In the genomic region with DNA sequence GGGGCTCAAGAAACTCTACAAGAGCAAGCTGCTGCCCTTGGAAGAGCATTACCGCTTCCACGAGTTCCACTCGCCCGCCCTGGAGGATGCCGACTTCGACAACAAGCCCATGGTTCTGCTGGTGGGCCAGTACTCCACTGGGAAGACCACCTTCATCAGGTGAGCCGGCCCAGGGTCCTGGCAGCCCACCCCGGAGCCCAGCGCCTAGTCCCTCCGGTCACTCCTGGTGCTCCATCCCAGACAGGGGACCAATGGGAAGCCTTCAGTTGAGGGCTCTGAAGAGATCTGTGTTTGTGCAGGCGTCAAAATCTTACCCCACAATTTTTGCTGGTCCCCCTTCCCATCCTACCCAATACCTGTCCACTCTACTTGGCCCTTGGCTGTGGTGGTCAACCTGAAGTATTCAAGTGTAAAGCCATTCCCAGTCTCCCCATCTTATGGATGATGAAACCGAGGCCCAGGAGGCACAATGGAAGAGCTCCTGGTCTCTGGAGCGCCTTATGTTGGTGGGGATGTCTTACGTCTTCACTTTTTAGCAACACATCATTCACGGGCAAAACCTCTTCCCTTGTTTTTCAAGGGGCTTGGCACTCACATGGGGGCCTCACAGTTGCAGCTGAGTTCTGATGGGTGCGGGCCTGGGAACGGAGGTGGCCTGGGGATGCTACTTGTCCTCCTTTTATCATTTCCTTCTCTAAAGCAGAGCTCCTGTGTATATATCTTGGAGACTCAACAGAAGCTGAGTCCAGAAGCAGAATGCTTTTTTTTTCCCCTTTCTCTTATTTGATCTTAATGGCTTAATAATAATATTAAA, we compare ENCODE assay signal across 9 cellular contexts. TPM values are rescaled to one million over a fixed set of nuclear protein-coding genes. Genes with fewer than 3 reads are reported as not detected.
A peak's percentile ranks its signal among the peaks of the same experiment; 100 is the strongest.
DNase-seq lines count a peak whose midpoint lies in the region; ATAC-seq and TF ChIP-seq lines count a peak whose summit lies in the region.
"Had no signal": no experiment of that assay in that cellular context is flagged by ENCODE, and none has a peak within 500 bp of the region (broad histone marks: within the 10 kb centered on the region; RNA-seq: fewer than 3 reads in every experiment).

No MANE protein-coding gene starts in this region.

- ATAC-seq in activated B cell treated with CpG ODN at 0.5 μM for 24 hours (ENCODE audit: low read depth) (no peak), HG02571 (IDR thresholded peaks at IDR 0.05; ENCODE audit: unreplicated experiment) (no peak)

- peaks cover 91% of the 10 kb centered on the region for H3K4me1 ChIP-seq in left ventricle myocardium inferior
- H3K4me1 ChIP-seq: adrenal gland had no signal

- peak overlapping the region; percentile 85 for H3K4me3 Mint-ChIP-seq in activated B cell treated with CpG ODN at 0.5 μM for 24 hours

- H3K36me3 ChIP-seq in left ventricle myocardium inferior = no peaks in the 10 kb centered on the region
- H3K36me3 ChIP-seq: adrenal gland had no signal

- CTCF ChIA-PET in activated B cell treated with CpG ODN at 0.5 μM for 24 hours (lab: Charles Lee) = interaction anchor here (1.0 to 3.1 kb wide), 3 partner anchors 9 to 21 kb away, joined by 3 to 16 read pairs (median 3); no protein-coding TSS in a partner anchor

- POLR2A ChIA-PET in activated B cell treated with CpG ODN at 0.5 μM for 24 hours (lab: Charles Lee) = interaction anchor here (1.5 to 3.2 kb wide), 7 partner anchors 13 to 1088 kb away, joined by 4 to 37 read pairs (median 13); partner anchors contain the start of gene YPEL5

- no peaks in the 10 kb centered on the region for H3K27me3 ChIP-seq in left ventricle myocardium inferior (ENCODE audit: low read depth)
- H3K27me3 ChIP-seq: adrenal gland had no signal

- no peak for TF ChIP-seq CTCF in GM12864 (IDR thresholded peaks at IDR 0.05; ENCODE audit: low read depth, low read length, missing control alignments)
- no peak for TF ChIP-seq CTCF in activated B cell treated with CpG ODN at 0.5 μM for 24 hours (IDR thresholded peaks at IDR 0.05)
- TF ChIP-seq CTCF in left ventricle myocardium inferior (IDR thresholded peaks at IDR 0.05; ENCODE audit: borderline replicate concordance) = no peak

- intact Hi-C loops in activated B cell treated with CpG ODN at 0.5 μM for 24 hours (cut with micrococcal nuclease) (loop anchor here (10.0 kb wide), 1 partner anchor 940 kb away; no protein-coding TSS in a partner anchor), left ventricle myocardium inferior (cut with micrococcal nuclease) (loop anchor here (10.0 kb wide), 1 partner anchor 90 kb away; no protein-coding TSS in a partner anchor)

- no peak for DNase-seq in GM12864 (ENCODE audit: low read depth)
- no peak for DNase-seq in activated B cell treated with CpG ODN at 0.5 μM for 24 hours
- DNase-seq in left ventricle myocardium inferior = no peak
- DNase-seq in skeletal muscle cell (ENCODE audit: low read depth) = no peak
- DNase-seq in MV-4-11 (lab: John Stamatoyannopoulos, UW) = no peak
- no peak for DNase-seq in SW 1271 (lab: John Stamatoyannopoulos, UW)
- DNase-seq in stimulated activated naive CD4-positive, alpha-beta T cell (lab: John Stamatoyannopoulos, UW) = no peak

- no peaks in the 10 kb centered on the region for H3K9me3 Mint-ChIP-seq in activated B cell treated with CpG ODN at 0.5 μM for 24 hours

- H3K9me3 ChIP-seq in left ventricle myocardium inferior (replicated peaks) = no peaks in the 10 kb centered on the region
- H3K9me3 ChIP-seq: adrenal gland had no signal

- H3K27ac Mint-ChIP-seq in activated B cell treated with CpG ODN at 0.5 μM for 24 hours = peak overlapping the region; percentile 68

- H3K4me3 ChIP-seq in GM12864 (ENCODE audit: low read depth, low read length) = peak overlapping the region; percentile 34; the same call in 1 of the 2 replicates
- peak overlapping the region; percentile 81 for H3K4me3 ChIP-seq in left ventricle myocardium inferior
- H3K4me3 ChIP-seq in skeletal muscle cell (ENCODE audit: low read depth, low read length) = peak overlapping the region; percentile 77

- H3K27ac ChIP-seq in left ventricle myocardium inferior (replicated peaks) = peak overlapping the region; percentile 91

- peaks cover 49% of the 10 kb centered on the region for H3K4me1 Mint-ChIP-seq in activated B cell treated with CpG ODN at 0.5 μM for 24 hours

- H3K36me3 Mint-ChIP-seq in activated B cell treated with CpG ODN at 0.5 μM for 24 hours (ENCODE audit: low read depth) = peaks cover 6% of the 10 kb centered on the region

- no peaks in the 10 kb centered on the region for H3K27me3 Mint-ChIP-seq in activated B cell treated with CpG ODN at 0.5 μM for 24 hours

RNA-seq across cellular contexts. Expression of gene EHD3, which starts 0.9 kb away (rescaled TPM):
- total RNA-seq in activated B cell treated with CpG ODN at 0.5 μM for 24 hours (38.1 and 40.3 TPM in 2 replicates), left ventricle myocardium inferior (29.7 TPM)

RNA-seq across cellular contexts. Expression of gene CAPN14, which starts 17.6 kb away (rescaled TPM):
- total RNA-seq in activated B cell treated with CpG ODN at 0.5 μM for 24 hours = 2.4 and 3.3 TPM in 2 replicates
- total RNA-seq in left ventricle myocardium inferior = 0.27 TPM
